8 cellular contexts compared by ENCODE assay signal in the genomic region with DNA sequence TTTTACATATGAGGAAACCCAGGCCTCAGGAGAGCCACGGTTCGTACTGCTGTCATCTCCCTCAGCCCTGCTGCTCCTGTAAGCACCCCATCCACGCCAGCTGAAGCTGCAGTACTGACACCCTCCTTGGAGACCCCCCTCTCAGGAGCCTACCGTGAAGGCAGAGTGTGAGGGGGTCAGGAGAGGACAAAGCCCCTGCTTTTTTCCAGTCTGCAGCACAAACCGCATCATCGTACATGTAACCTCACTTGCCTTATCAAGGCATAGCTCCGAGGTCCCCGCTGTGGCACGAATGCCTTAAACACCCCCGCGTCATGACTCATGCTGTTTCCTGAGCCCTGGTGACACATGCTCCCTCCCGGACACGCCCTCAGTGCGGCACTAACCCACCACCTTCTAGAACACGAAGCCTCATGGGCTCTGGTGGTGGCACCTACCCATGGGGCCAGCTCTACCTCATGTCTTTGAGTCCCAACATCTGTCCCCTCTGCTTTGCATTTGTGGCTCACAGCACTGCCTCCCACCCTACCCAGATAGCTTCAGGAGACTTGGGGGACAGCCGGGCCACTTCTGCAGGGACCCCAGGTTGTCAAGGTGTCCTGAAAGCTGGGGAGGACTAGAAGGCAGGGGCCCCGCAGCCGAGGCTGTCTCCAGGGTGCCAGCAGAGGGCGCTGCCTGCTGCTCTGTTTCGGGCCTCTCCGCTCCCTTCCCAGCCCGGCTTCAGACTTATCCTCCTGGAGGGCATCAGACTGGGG. TPM values are rescaled to one million over a fixed set of nuclear protein-coding genes. Genes with fewer than 3 reads are reported as not detected.
DNase-seq lines count a peak whose midpoint lies in the region; ATAC-seq, FAIRE-seq and TF ChIP-seq lines count a peak whose summit lies in the region.

No MANE protein-coding gene starts in this region.

- H3K4me1 ChIP-seq in K562 (replicated peaks in 1 of 2; ENCODE audit: control insufficient read depth in 2 of 2, insufficient read depth in 2 of 2, low read length in 2 of 2): peaks cover 84 to 99% of the 10 kb centered on the region in 2 experiments

- 11% methylated on average over 22 of the region's 22 CpGs for WGBS in K562 (ENCODE audit: insufficient coverage, low coverage, missing lambda C conversion rate)

- peak; percentile 79 to 92 for TF ChIP-seq RAD21 in K562 (CRISPR knock-in tag; conservative IDR thresholded peaks at IDR 0.05 in 1 of 2, IDR thresholded peaks at IDR 0.05 in 1 of 2)

- no peaks in the 10 kb centered on the region for H3K9me1 ChIP-seq in K562 (ENCODE audit: control insufficient read depth, insufficient read depth, low read length)

- TF ChIP-seq EP300 in K562 (IDR thresholded peaks at IDR 0.05; ENCODE audit: low read length): peak; percentile 91

- no peaks in the 10 kb centered on the region for H4K20me1 ChIP-seq in K562 (replicated peaks; ENCODE audit: control insufficient read depth, insufficient read depth, low read length)

- no peaks in the 10 kb centered on the region for H3K9me3 ChIP-seq in K562 (replicated peaks; ENCODE audit: control insufficient read depth, insufficient read depth, low read depth, low read length)

- intact Hi-C loops in K562 (cut with micrococcal nuclease): loop anchor here (1.0 to 2.0 kb wide), 2 partner anchors 37 to 106 kb away; no protein-coding TSS in a partner anchor

- POLR2A ChIA-PET in K562 (lab: Yijun Ruan, JAX): interaction anchor here (0.6 to 2.1 kb wide), 18 partner anchors 9 to 1550 kb away, joined by 3 to 11 read pairs (median 4); partner anchors contain the start of gene ZNF593

- H3K4me3 ChIP-seq in K562 (no peak overlapping the region), kidney epithelial cell (ENCODE audit: low read depth, low read length) (no peak overlapping the region)

- H3K36me3 ChIP-seq in K562 (ENCODE audit: control insufficient read depth, insufficient read depth, low read length): peaks cover 35% of the 10 kb centered on the region
- no peaks in the 10 kb centered on the region for H3K36me3 ChIP-seq in kidney epithelial cell (ENCODE audit: control insufficient read depth, insufficient read depth, low read length)

- peak overlapping the region; percentile 63 for H2AFZ ChIP-seq in K562 (ENCODE audit: low read depth, low read length)

- H3K27ac ChIP-seq in K562 (ENCODE audit: extremely low read depth, low read depth, low read length): peak overlapping the region; percentile 86

- H3K9ac ChIP-seq in K562 (ENCODE audit: insufficient read depth in 1 of 2, low read depth in 2 of 2, low read length in 2 of 2): peak overlapping the region; percentile 49 to 61

- TF ChIP-seq CTCF in K562 (IDR thresholded peaks at IDR 0.05 in 2 of 3, conservative IDR thresholded peaks at IDR 0.05 in 1 of 3; ENCODE audit: insufficient read depth in 2 of 3, low read depth in 1 of 3, low read length in 3 of 3) (peak; percentile 89 to 97 (median 92)), kidney epithelial cell (IDR thresholded peaks at IDR 0.05; ENCODE audit: insufficient read depth, low read length, poor library complexity, severe bottlenecking) (peak; percentile 71)

- ATAC-seq in K562 (peak; percentile 73), GM21737 (IDR thresholded peaks at IDR 0.05; ENCODE audit: unreplicated experiment) (no peak), GM18519 (IDR thresholded peaks at IDR 0.05; ENCODE audit: low FRiP score, unreplicated experiment) (no peak)

- peak overlapping the region; percentile 64 for H3K4me2 ChIP-seq in K562 (ENCODE audit: insufficient read depth, low read length)

- no peaks in the 10 kb centered on the region for H3K27me3 ChIP-seq in K562 (ENCODE audit: control insufficient read depth in 2 of 2, insufficient read depth in 2 of 2, low read length in 2 of 2)
- no peaks in the 10 kb centered on the region for H3K27me3 ChIP-seq in kidney epithelial cell (ENCODE audit: control insufficient read depth, insufficient read depth, low read length)

- TSS peak; percentile 35 for BruUV-seq in K562 (replicated peaks; lab: Mats Ljungman, UMichigan)

- CTCF ChIA-PET in K562 (lab: Yijun Ruan, JAX; ENCODE audit: low intra/inter-chr PET ratio): interaction anchor here (0.5 to 4.2 kb wide), 7 partner anchors 9 to 295 kb away, joined by 3 to 29 read pairs (median 12); no protein-coding TSS in a partner anchor

- DNase-seq in GM12891 (ENCODE audit: insufficient read length, low spot score): peak; percentile 66
- DNase-seq in Kasumi-1 (lab: John Stamatoyannopoulos, UW): peak; percentile 75 to 78
- DNase-seq in UCSD-AML1 (lab: John Stamatoyannopoulos, UW; ENCODE audit: unreplicated experiment): peak; percentile 93
- DNase-seq in K562 (ENCODE audit: extremely low read depth in 1 of 4, low spot score in 3 of 4): peak; percentile 91 to 99 (median 93)
- peak; percentile 86 for DNase-seq in kidney epithelial cell (ENCODE audit: low read depth)
- DNase-seq in stimulated activated CD4-positive, alpha-beta T cell treated with anti-CD3 and anti-CD28 coated beads, Interleukin-1b, Interleukin-23, amount 100 ng/mL, for 4 hours (ENCODE audit: low read depth in 2 of 2): peak; percentile 86 to 97

- TF ChIP-seq POLR2A in GM12891 (IDR thresholded peaks at IDR 0.05; ENCODE audit: low read depth, low read length) (no peak), K562 (conservative IDR thresholded peaks at IDR 0.05) (peak; percentile 27; the same call in 1 of the 2 replicates)

- FAIRE-seq in GM12891 (lab: Jason Lieb, UNC) (peak; percentile 91), K562 (lab: Jason Lieb, UNC) (peak; percentile 98)

- in situ Hi-C loops in K562 (cut with MboI): loop anchor here (5.0 kb wide), 1 partner anchor 38 kb away; no protein-coding TSS in a partner anchor

- peaks cover 18% of the 10 kb centered on the region; the same call in 2 of the 3 replicates for H3K79me2 ChIP-seq in K562 (ENCODE audit: control insufficient read depth, insufficient read depth, low read length)

RNA-seq across cellular contexts. Expression of gene SH3BGRL3, which starts 4.9 kb away (rescaled TPM):
- polyA plus RNA-seq in GM12891 (2012; ENCODE audit: low read depth, missing spikeins): 92.2 TPM
- total RNA-seq in K562 (2011; cell fraction: chromatin; rRNA removed; ENCODE audit: low replicate concordance): 38.1 and 86.2 TPM in 2 replicates
- 46.2 and 57.2 TPM in 2 replicates for total RNA-seq in K562 (2011; cell fraction: nucleolus; rRNA removed)
- total RNA-seq in K562 (2011; cell fraction: nucleoplasm; rRNA removed): 65.8 and 101 TPM in 2 replicates
- total RNA-seq in K562 (2014; rRNA removed) (32.9 and 60.5 TPM in 2 replicates), K562 (2014; rRNA removed; fragmentation: Illumina TruSeq; extraction: Trizol) (29.8 and 30.3 TPM in 2 replicates), K562 (2015; rRNA removed; fragmentation: Illumina TruSeq; extraction: Trizol) (54.2 and 55.0 TPM in 2 replicates), K562 (2021) (96.2 and 110 TPM in 2 replicates), kidney epithelial cell (113 and 133 TPM in 2 replicates)
- polyA plus RNA-seq in K562 (2011; rRNA removed) (50.3 and 83.3 TPM in 2 replicates), K562 (2014; fragmentation: Illumina TruSeq; extraction: Trizol) (140 and 152 TPM in 2 replicates), K562 (2014; fragmentation: Nextera tagmentation; extraction: Ambion mirVana) (100 to 1,000 TPM; 106 to 137 TPM), K562 (2014; rRNA removed) (31.1 and 33.8 TPM in 2 replicates)
- 116 and 139 TPM in 2 replicates for polyA plus RNA-seq in K562 (2011; cell fraction: cytosol; rRNA removed)
- 74.3 and 96.2 TPM in 2 replicates for polyA plus RNA-seq in K562 (2011; cell fraction: nucleus; rRNA removed)
- polyA plus RNA-seq in K562 (2012): 175 and 179 TPM in 2 replicates
- polyA minus RNA-seq in K562 (2011; rRNA and poly(A)+ RNA removed): 79.6 and 89.0 TPM in 2 replicates
- 86.5 and 93.9 TPM in 2 replicates for polyA minus RNA-seq in K562 (2011; cell fraction: cytosol; rRNA and poly(A)+ RNA removed)
- polyA minus RNA-seq in K562 (2011; cell fraction: nucleus; rRNA and poly(A)+ RNA removed): 34.3 and 44.0 TPM in 2 replicates

RNA-seq across cellular contexts. Expression of gene UBXN11, which starts 21.7 kb away (rescaled TPM):
- polyA plus RNA-seq in GM12891 (2012; ENCODE audit: low read depth, missing spikeins): 12.8 TPM
- 26.5 and 67.3 TPM in 2 replicates for total RNA-seq in K562 (2011; cell fraction: chromatin; rRNA removed; ENCODE audit: low replicate concordance)
- total RNA-seq in K562 (2011; cell fraction: nucleolus; rRNA removed): 42.6 and 44.4 TPM in 2 replicates
- total RNA-seq in K562 (2011; cell fraction: nucleoplasm; rRNA removed): 37.0 and 39.5 TPM in 2 replicates
- 11.3 and 11.5 TPM in 2 replicates for total RNA-seq in K562 (2014; rRNA removed)
- total RNA-seq in K562 (2014; rRNA removed; fragmentation: Illumina TruSeq; extraction: Trizol): 2.6 and 4.0 TPM in 2 replicates
- total RNA-seq in K562 (2015; rRNA removed; fragmentation: Illumina TruSeq; extraction: Trizol): 8.1 and 8.2 TPM in 2 replicates
- 20.2 and 24.9 TPM in 2 replicates for total RNA-seq in K562 (2021)
- polyA plus RNA-seq in K562 (2011; rRNA removed): 17.5 and 20.9 TPM in 2 replicates
- polyA plus RNA-seq in K562 (2011; cell fraction: cytosol; rRNA removed): 20.1 and 26.4 TPM in 2 replicates
- polyA plus RNA-seq in K562 (2011; cell fraction: nucleus; rRNA removed): 134 and 188 TPM in 2 replicates
- polyA plus RNA-seq in K562 (2012): 23.4 and 28.6 TPM in 2 replicates
- 12.3 and 14.7 TPM in 2 replicates for polyA plus RNA-seq in K562 (2014; fragmentation: Illumina TruSeq; extraction: Trizol)
- polyA plus RNA-seq in K562 (2014; fragmentation: Nextera tagmentation; extraction: Ambion mirVana): 1 to 10 TPM in 1 of 2 experiments, under 1 TPM in 1; 0.48 to 2.1 TPM
- polyA plus RNA-seq in K562 (2014; rRNA removed): 30.6 and 34.3 TPM in 2 replicates
- 9.3 and 10.4 TPM in 2 replicates for polyA minus RNA-seq in K562 (2011; rRNA and poly(A)+ RNA removed)
- polyA minus RNA-seq in K562 (2011; cell fraction: cytosol; rRNA and poly(A)+ RNA removed): 7.9 and 8.8 TPM in 2 replicates
- 26.3 and 27.6 TPM in 2 replicates for polyA minus RNA-seq in K562 (2011; cell fraction: nucleus; rRNA and poly(A)+ RNA removed)
- total RNA-seq in kidney epithelial cell: 9.4 and 10.2 TPM in 2 replicates

RNA-seq across cellular contexts. Expression of gene CD52, which starts 33.0 kb away (rescaled TPM):
- polyA plus RNA-seq in GM12891 (2012; ENCODE audit: low read depth, missing spikeins): 874 TPM
- 26.7 and 65.5 TPM in 2 replicates for total RNA-seq in K562 (2011; cell fraction: chromatin; rRNA removed; ENCODE audit: low replicate concordance)
- 72.0 and 78.5 TPM in 2 replicates for total RNA-seq in K562 (2011; cell fraction: nucleolus; rRNA removed)
- 50.2 and 55.9 TPM in 2 replicates for total RNA-seq in K562 (2011; cell fraction: nucleoplasm; rRNA removed)
- total RNA-seq in K562 (2014; rRNA removed) (34.9 and 43.3 TPM in 2 replicates), K562 (2014; rRNA removed; fragmentation: Illumina TruSeq; extraction: Trizol) (127 TPM in 2 replicates), K562 (2015; rRNA removed; fragmentation: Illumina TruSeq; extraction: Trizol) (182 and 185 TPM in 2 replicates), K562 (2021) (70.9 and 90.7 TPM in 2 replicates), kidney epithelial cell (1.2 TPM in 1 of 2 replicates, not detected in the other)
- polyA plus RNA-seq in K562 (2011; rRNA removed) (312 and 418 TPM in 2 replicates), K562 (2014; fragmentation: Illumina TruSeq; extraction: Trizol) (147 and 173 TPM in 2 replicates), K562 (2014; fragmentation: Nextera tagmentation; extraction: Ambion mirVana) (100 to 1,000 TPM; 355 to 488 TPM), K562 (2014; rRNA removed) (152 and 198 TPM in 2 replicates)
- 457 and 520 TPM in 2 replicates for polyA plus RNA-seq in K562 (2011; cell fraction: cytosol; rRNA removed)
- 77.7 and 147 TPM in 2 replicates for polyA plus RNA-seq in K562 (2011; cell fraction: nucleus; rRNA removed)
- polyA plus RNA-seq in K562 (2012): 170 and 195 TPM in 2 replicates
- 56.1 and 74.7 TPM in 2 replicates for polyA minus RNA-seq in K562 (2011; rRNA and poly(A)+ RNA removed)
- polyA minus RNA-seq in K562 (2011; cell fraction: cytosol; rRNA and poly(A)+ RNA removed): 28.1 and 33.6 TPM in 2 replicates
- polyA minus RNA-seq in K562 (2011; cell fraction: nucleus; rRNA and poly(A)+ RNA removed): 6.9 and 14.1 TPM in 2 replicates

RNA-seq across cellular contexts. Expression of gene CEP85, which starts 50.8 kb away (rescaled TPM):
- polyA plus RNA-seq in GM12891 (2012; ENCODE audit: low read depth, missing spikeins): 7.4 TPM
- total RNA-seq in K562 (2011; cell fraction: chromatin; rRNA removed; ENCODE audit: low replicate concordance): 303 and 318 TPM in 2 replicates
- total RNA-seq in K562 (2011; cell fraction: nucleolus; rRNA removed): 171 and 180 TPM in 2 replicates
- total RNA-seq in K562 (2011; cell fraction: nucleoplasm; rRNA removed): 221 and 317 TPM in 2 replicates
- 75.9 and 77.9 TPM in 2 replicates for total RNA-seq in K562 (2014; rRNA removed)
- 89.6 and 92.6 TPM in 2 replicates for total RNA-seq in K562 (2014; rRNA removed; fragmentation: Illumina TruSeq; extraction: Trizol)
- 85.3 and 88.7 TPM in 2 replicates for total RNA-seq in K562 (2015; rRNA removed; fragmentation: Illumina TruSeq; extraction: Trizol)
- 80.2 and 84.8 TPM in 2 replicates for total RNA-seq in K562 (2021)
- 140 and 167 TPM in 2 replicates for polyA plus RNA-seq in K562 (2011; rRNA removed)
- polyA plus RNA-seq in K562 (2011; cell fraction: cytosol; rRNA removed): 105 and 143 TPM in 2 replicates
- polyA plus RNA-seq in K562 (2011; cell fraction: nucleus; rRNA removed): 433 and 499 TPM in 2 replicates
- 59.3 and 74.9 TPM in 2 replicates for polyA plus RNA-seq in K562 (2012)
- polyA plus RNA-seq in K562 (2014; fragmentation: Illumina TruSeq; extraction: Trizol): 102 and 107 TPM in 2 replicates
- 100 to 1,000 TPM in 1 of 2 experiments, 10 to 100 TPM in 1; 42.1 to 107 TPM for polyA plus RNA-seq in K562 (2014; fragmentation: Nextera tagmentation; extraction: Ambion mirVana)
- polyA plus RNA-seq in K562 (2014; rRNA removed): 97.5 and 114 TPM in 2 replicates
- 123 and 147 TPM in 2 replicates for polyA minus RNA-seq in K562 (2011; rRNA and poly(A)+ RNA removed)
- polyA minus RNA-seq in K562 (2011; cell fraction: cytosol; rRNA and poly(A)+ RNA removed): 48.4 and 50.9 TPM in 2 replicates
- 106 and 172 TPM in 2 replicates for polyA minus RNA-seq in K562 (2011; cell fraction: nucleus; rRNA and poly(A)+ RNA removed)
- 7.5 and 9.7 TPM in 2 replicates for total RNA-seq in kidney epithelial cell

Comparison
In these comparisons a context has a peak if more than half of its experiments do, and no peak if none do; other contexts are left out.
1. RNA of gene CD52, which starts 33.0 kb away (total RNA-seq): 26.7 to 185 TPM in K562; 1.2 TPM in kidney epithelial cell; every median in the first group is over 10 times any median in the second.
2. Peak in every context shown above with its lines, with median percentiles within 50 percentile points of each other: DNase-seq.